ENCODE assay signal across 10 cellular contexts in genomic region chr3:158443632-158444031, GRCh38.
DNase-seq lines count a peak whose midpoint lies in the region; ATAC-seq and TF ChIP-seq lines count a peak whose summit lies in the region.
"Had no signal": no experiment of that assay in that cellular context is flagged by ENCODE, and none has a peak within 500 bp of the region (broad histone marks: within the 10 kb centered on the region; RNA-seq: fewer than 3 reads in every experiment).

No MANE protein-coding gene starts in this region.

- H3K4me1 ChIP-seq in tibial artery = no peaks in the 10 kb centered on the region
- H3K4me1 ChIP-seq: breast epithelium had no signal

- H3K27me3 ChIP-seq in tibial artery = no peaks in the 10 kb centered on the region
- H3K27me3 ChIP-seq: breast epithelium had no signal

- DNase-seq in NCI-H446 treated with DMSO at 0.1 percent for 48 hours (lab: John Stamatoyannopoulos, UW) (no peak), OCI-M1 (lab: John Stamatoyannopoulos, UW) (no peak), NCI-H1092 (lab: John Stamatoyannopoulos, UW) (no peak), tibial artery (no peak)
- DNase-seq: NCI-H1436 treated with DMSO at 0.1 percent for 48 hours had no signal

- H3K36me3 ChIP-seq in tibial artery = no peaks in the 10 kb centered on the region
- H3K36me3 ChIP-seq: breast epithelium had no signal

- no peak overlapping the region for H3K4me3 ChIP-seq in tibial artery
- H3K4me3 ChIP-seq: breast epithelium had no signal

- H3K9me3 ChIP-seq in tibial artery = no peaks in the 10 kb centered on the region

- intact Hi-C loops in tibial artery (cut with DNase I; ENCODE audit: low total_unique reads) = no loop called here

- no peak overlapping the region for H3K27ac ChIP-seq in tibial artery
- H3K27ac ChIP-seq: breast epithelium had no signal

- ATAC-seq in GM18858 (IDR thresholded peaks at IDR 0.05; ENCODE audit: unreplicated experiment) (peak; percentile 96), GM19463 (IDR thresholded peaks at IDR 0.05; ENCODE audit: unreplicated experiment) (peak; percentile 95), HG02885 (IDR thresholded peaks at IDR 0.05; ENCODE audit: poor library complexity, unreplicated experiment) (peak; percentile 98), HG03565 (IDR thresholded peaks at IDR 0.05; ENCODE audit: unreplicated experiment) (peak; percentile 95)

- no peak for TF ChIP-seq CTCF in tibial artery (IDR thresholded peaks at IDR 0.05)
